11 cellular contexts compared by ENCODE assay signal in genomic region chr3:73547427-73548036, GRCh38.
A peak's percentile ranks its signal among the peaks of the same experiment; 100 is the strongest.
DNase-seq lines count a peak whose midpoint lies in the region; ATAC-seq and TF ChIP-seq lines count a peak whose summit lies in the region.
"Had no signal": no experiment of that assay in that cellular context is flagged by ENCODE, and none has a peak within 500 bp of the region (broad histone marks: within the 10 kb centered on the region; RNA-seq: fewer than 3 reads in every experiment).

No MANE protein-coding gene starts in this region.

- no peak overlapping the region for H3K9ac ChIP-seq in rectal smooth muscle tissue (ENCODE audit: low read length)
- no peak overlapping the region for H3K9ac ChIP-seq in neuronal stem cell (ENCODE audit: low read depth, low read length, poor library complexity)

- H3K4me3 ChIP-seq in BJ (ENCODE audit: low read depth, low read length): no peak overlapping the region
- H3K4me3 ChIP-seq in rectal smooth muscle tissue (ENCODE audit: low read length): no peak overlapping the region
- H3K4me3 ChIP-seq in neuronal stem cell (ENCODE audit: low read length in 2 of 2): no peak overlapping the region

- 59 to 78% (median 68%) methylated on average over 6 of the region's 6 CpGs for WGBS in adipose tissue, 3 donors
- no CpG with 5 or more reads among the region's 6 CpGs for WGBS in neuronal stem cell (ENCODE audit: extremely low coverage in 2 of 2, insufficient read length in 2 of 2, insufficient replicate concordance in 1 of 2), 2 donors

- H3K36me3 ChIP-seq in BJ (ENCODE audit: control insufficient read depth, insufficient read depth, low read length): no peaks in the 10 kb centered on the region
- H3K36me3 ChIP-seq in rectal smooth muscle tissue (ENCODE audit: control insufficient read depth, insufficient read depth, low read length): no peaks in the 10 kb centered on the region
- H3K36me3 ChIP-seq in neuronal stem cell (replicated peaks in 1 of 2; ENCODE audit: control insufficient read depth in 2 of 2, insufficient read depth in 2 of 2, low read length in 2 of 2): peaks cover 0 to 2% of the 10 kb centered on the region in 2 donors

- TF ChIP-seq CTCF in BJ (IDR thresholded peaks at IDR 0.05; ENCODE audit: insufficient read depth, low read depth, low read length): no peak

- no peak for ATAC-seq in HG03378 (IDR thresholded peaks at IDR 0.05; ENCODE audit: unreplicated experiment)
- no peak for ATAC-seq in HG02571 (IDR thresholded peaks at IDR 0.05; ENCODE audit: unreplicated experiment)
- ATAC-seq: activated T-cell treated with anti-CD3 and anti-CD28 coated beads, Interleukin-2, amount 50 U/mL, for 4 hours; stimulated activated naive CD8-positive, alpha-beta T cell treated with anti-CD3 and anti-CD28 coated beads, Interleukin-15, Interleukin-2, amounts not matched to agents 100 U/mL and 50 U/mL, for 24 hours; T-cell had no signal

- no peak overlapping the region for H2BK12ac ChIP-seq in neuronal stem cell (ENCODE audit: low read length)

- no peak overlapping the region for H3K23ac ChIP-seq in neuronal stem cell (ENCODE audit: low read depth, low read length, poor library complexity)

- H3K4me2 ChIP-seq in neuronal stem cell (ENCODE audit: insufficient read depth, low read length, poor library complexity, severe bottlenecking): no peak overlapping the region

- CTCF ChIA-PET in BJ (lab: Yijun Ruan, JAX): interaction anchor here (0.6 to 3.7 kb wide), 12 partner anchors 14 to 301 kb away, joined by 3 to 18 read pairs (median 4); no protein-coding TSS in a partner anchor

- H3K27ac ChIP-seq in adipose tissue (ENCODE audit: low read depth, low read length): peak overlapping the region; percentile 49
- H3K27ac ChIP-seq in rectal smooth muscle tissue (ENCODE audit: low read depth, low read length): peak overlapping the region; percentile 76
- no peak overlapping the region for H3K27ac ChIP-seq in neuronal stem cell (replicated peaks; ENCODE audit: low read length)

- no peak overlapping the region for H4K91ac ChIP-seq in neuronal stem cell (ENCODE audit: low read depth, low read length, poor library complexity)

- no peak overlapping the region for H2AK5ac ChIP-seq in neuronal stem cell (ENCODE audit: low read depth, low read length)

- no peak overlapping the region for H3K18ac ChIP-seq in neuronal stem cell (ENCODE audit: low read length)

- H3K27me3 ChIP-seq in BJ (ENCODE audit: control insufficient read depth, insufficient read depth, low read length) (no peaks in the 10 kb centered on the region), rectal smooth muscle tissue (ENCODE audit: control insufficient read depth, insufficient read depth, low read length) (no peaks in the 10 kb centered on the region), neuronal stem cell (ENCODE audit: control insufficient read depth in 3 of 3, insufficient read depth in 3 of 3, low read depth in 1 of 3, low read length in 3 of 3) (no peaks in the 10 kb centered on the region)

- peak; percentile 94 for DNase-seq in BJ (ENCODE audit: low read depth)
- peak; percentile 96 for DNase-seq in fibroblast of the conjunctiva (ENCODE audit: low read depth)
- no peak for DNase-seq in neuronal stem cell (ENCODE audit: low spot score)
- no peak for DNase-seq in stimulated activated CD4-positive, alpha-beta T cell treated with anti-CD3 and anti-CD28 coated beads, Interleukin-4, amount 100 ng/mL, for 24 hours
- DNase-seq: activated T-cell treated with anti-CD3 and anti-CD28 coated beads, Interleukin-2, amount 50 U/mL, for 4 hours; stimulated activated naive CD8-positive, alpha-beta T cell treated with anti-CD3 and anti-CD28 coated beads, Interleukin-15, Interleukin-2, amounts not matched to agents 100 U/mL and 50 U/mL, for 24 hours; T-cell had no signal

- POLR2A ChIA-PET in BJ (lab: Charles Lee): interaction anchor here (0.6 to 1.6 kb wide), 5 partner anchors 9 to 1056 kb away, joined by 3 to 9 read pairs (median 4); no protein-coding TSS in a partner anchor

- no peak overlapping the region for H2BK15ac ChIP-seq in neuronal stem cell (ENCODE audit: low read length)

- no peak overlapping the region for H4K8ac ChIP-seq in neuronal stem cell (ENCODE audit: low read depth, low read length)

- H2BK5ac ChIP-seq in neuronal stem cell (ENCODE audit: low read length): no peak overlapping the region

- H3K4me1 ChIP-seq in rectal smooth muscle tissue (ENCODE audit: control insufficient read depth, insufficient read depth, low read length) (peaks cover 27% of the 10 kb centered on the region), neuronal stem cell (ENCODE audit: control insufficient read depth in 2 of 2, insufficient read depth in 1 of 2, low read depth in 1 of 2, low read length in 2 of 2) (peaks cover 0 to 8% of the 10 kb centered on the region in 2 donors)

- H3K14ac ChIP-seq in neuronal stem cell (ENCODE audit: low read length): no peak overlapping the region

- no peaks in the 10 kb centered on the region for H3K79me1 ChIP-seq in neuronal stem cell (ENCODE audit: low read depth, low read length)

- H2AFZ ChIP-seq in neuronal stem cell (ENCODE audit: low read length): no peak overlapping the region

- H3K9me3 ChIP-seq in neuronal stem cell (replicated peaks in 1 of 2; ENCODE audit: control insufficient read depth in 2 of 2, insufficient read depth in 1 of 2, low read depth in 1 of 2, low read length in 2 of 2): peaks cover 0 to 4% of the 10 kb centered on the region in 2 donors

- H2BK120ac ChIP-seq in neuronal stem cell (ENCODE audit: low read depth, low read length): no peak overlapping the region

- H3K4ac ChIP-seq in neuronal stem cell (ENCODE audit: low read length): no peak overlapping the region

Comparison
In these comparisons a context has a peak if more than half of its experiments do, and no peak if none do; other contexts are left out.
1. DNase-seq: peak in BJ (single experiment) and fibroblast of the conjunctiva (single experiment); none in neuronal stem cell (single experiment) and stimulated activated CD4-positive, alpha-beta T cell treated with anti-CD3 and anti-CD28 coated beads, Interleukin-4, amount 100 ng/mL, for 24 hours (single experiment).